Comparison of ENCODE assay signal across 8 cellular contexts in genomic region chr15:92521624-92522008, GRCh38.
A peak's percentile ranks its signal among the peaks of the same experiment; 100 is the strongest.
DNase-seq lines count a peak whose midpoint lies in the region; ATAC-seq and TF ChIP-seq lines count a peak whose summit lies in the region.

No MANE protein-coding gene starts in this region.

- DNase-seq in C1 segment of cervical spinal cord (lab: John Stamatoyannopoulos, UW) (peak in 10 of 14 donors; percentile 1 to 43 (median 21)), NCI-H2107 (lab: John Stamatoyannopoulos, UW) (peak; percentile 58), WERI-Rb-1 (peak; percentile 89), dermis blood vessel endothelial cell (peak; percentile 83), right lobe of liver (peak in 2 of 3 donors; percentile 61 to 80)
- DNase-seq in stimulated activated CD8-positive, alpha-beta memory T cell treated with anti-CD3 and anti-CD28 coated beads, Interleukin-12 subunit alpha, Interleukin-12 subunit beta, amount 100 ng/mL, for 1 hour (ENCODE audit: low read depth), result peak; percentile 9

- H3K9me3 ChIP-seq in WERI-Rb-1 (ENCODE audit: severe bottlenecking), result peaks cover 1% of the 10 kb centered on the region
- H3K9me3 ChIP-seq in right lobe of liver, result no peaks in the 10 kb centered on the region

- no peaks in the 10 kb centered on the region for H3K4me1 ChIP-seq in right lobe of liver

- intact Hi-C loops in right lobe of liver (cut with DNase I), result loop anchor here in 1 of 2 donors (5.0 kb wide), 1 partner anchor 161 kb away; no protein-coding TSS in a partner anchor

- no peaks in the 10 kb centered on the region for H3K36me3 ChIP-seq in WERI-Rb-1
- no peaks in the 10 kb centered on the region for H3K36me3 ChIP-seq in right lobe of liver

- H3K4me3 ChIP-seq in WERI-Rb-1 (ENCODE audit: low read depth, low read length), result no peak overlapping the region
- no peak overlapping the region for H3K4me3 ChIP-seq in right lobe of liver

- 0% methylated on average over 7 of the region's 7 CpGs for WGBS in right lobe of liver (ENCODE audit: insufficient coverage, low coverage, low lambda C conversion rate, missing lambda C conversion rate)

- peak; percentile 96 for ATAC-seq in GM18868 (IDR thresholded peaks at IDR 0.05; ENCODE audit: unreplicated experiment)
- peak; percentile 51 for ATAC-seq in HG03039 (IDR thresholded peaks at IDR 0.05; ENCODE audit: unreplicated experiment)
- peak; percentile 99 to 100 (median 99) for ATAC-seq in right lobe of liver

- 0 out of 2 replicates have a peak overlapping the region, but pooled peaks have one; percentile 10 for H3K27ac ChIP-seq in WERI-Rb-1
- H3K27ac ChIP-seq in right lobe of liver, result no peak overlapping the region

- no peaks in the 10 kb centered on the region for H3K27me3 ChIP-seq in WERI-Rb-1 (ENCODE audit: insufficient read depth, low read depth, severe bottlenecking)
- H3K27me3 ChIP-seq in right lobe of liver, result no peaks in the 10 kb centered on the region

- TF ChIP-seq CTCF in WERI-Rb-1 (IDR thresholded peaks at IDR 0.05; ENCODE audit: low read depth, low read length), result peak; percentile 68
- peak; percentile 68 to 90 (median 82) for TF ChIP-seq CTCF in right lobe of liver (IDR thresholded peaks at IDR 0.05)

- no peak for TF ChIP-seq POLR2A in right lobe of liver (IDR thresholded peaks at IDR 0.05)

Comparison
In these comparisons a context has a peak if more than half of its experiments do, and no peak if none do; other contexts are left out.
1. DNase-seq: peak in every context shown above with its lines; median percentile 89 in WERI-Rb-1; 83 in dermis blood vessel endothelial cell; 70 in right lobe of liver; 58 in NCI-H2107; 21 in C1 segment of cervical spinal cord; 9 in stimulated activated CD8-positive, alpha-beta memory T cell treated with anti-CD3 and anti-CD28 coated beads, Interleukin-12 subunit alpha, Interleukin-12 subunit beta, amount 100 ng/mL, for 1 hour.